ENCODE assay signal across 8 cellular contexts in genomic region chr22:38755155-38755910, GRCh38. TPM values are rescaled to one million over a fixed set of nuclear protein-coding genes. Genes with fewer than 3 reads are reported as not detected.
DNase-seq lines count a peak whose midpoint lies in the region; ATAC-seq and TF ChIP-seq lines count a peak whose summit lies in the region.

No MANE protein-coding gene starts in this region.

- peaks cover 52% of the 10 kb centered on the region for H3K4me1 ChIP-seq in DOHH2 (ENCODE audit: control insufficient read depth, low read length)

- no peaks in the 10 kb centered on the region for H3K9me2 ChIP-seq in DOHH2 (replicated peaks; ENCODE audit: control insufficient read depth, low read length)

- peak overlapping the region; percentile 86 for H3K4me3 ChIP-seq in DOHH2 (ENCODE audit: low read length)

- H3K27ac ChIP-seq in DOHH2 (ENCODE audit: low read depth, low read length): peak overlapping the region; percentile 70

- H3K4me2 ChIP-seq in DOHH2 (ENCODE audit: low read length): peak overlapping the region; percentile 90

- H3K36me3 Mint-ChIP-seq in IgD-negative memory B cell (peaks cover 10% of the 10 kb centered on the region), WTC11 (no peaks in the 10 kb centered on the region)

- H3K27me3 ChIP-seq in DOHH2 (ENCODE audit: control insufficient read depth, low read length): no peaks in the 10 kb centered on the region

- H3K79me2 ChIP-seq in DOHH2 (ENCODE audit: control insufficient read depth, low read length): peaks cover 33% of the 10 kb centered on the region

- H3F3A ChIP-seq in DOHH2 (ENCODE audit: control insufficient read depth, insufficient read depth): peaks cover 8% of the 10 kb centered on the region

- POLR2A ChIA-PET in WTC11 (lab: Charles Lee): no interaction called here

- ATAC-seq in GM21526 (IDR thresholded peaks at IDR 0.05; ENCODE audit: low FRiP score, unreplicated experiment): peak; percentile 32
- ATAC-seq in WTC11: peak; percentile 27

- H3K4me3 Mint-ChIP-seq in IgD-negative memory B cell (peak overlapping the region; percentile 96 to 99 (median 98)), WTC11 (peak overlapping the region; percentile 75)

- TF ChIP-seq CTCF in DOHH2 (IDR thresholded peaks at IDR 0.05; ENCODE audit: low read depth, low read length, poor library complexity, severe bottlenecking) (no peak), WTC11 (IDR thresholded peaks at IDR 0.05) (no peak)

- H3K9me3 Mint-ChIP-seq in IgD-negative memory B cell: no peaks in the 10 kb centered on the region
- H3K9me3 Mint-ChIP-seq in WTC11: no peaks in the 10 kb centered on the region

- CTCF ChIA-PET in WTC11 (lab: Charles Lee): interaction anchor here (1.3 to 2.5 kb wide), 5 partner anchors 11 to 30 kb away, joined by 5 to 17 read pairs (median 11); no protein-coding TSS in a partner anchor

- H3K9me3 ChIP-seq in DOHH2 (ENCODE audit: control insufficient read depth, insufficient read depth, low read length): no peaks in the 10 kb centered on the region

- H3K27me3 Mint-ChIP-seq in IgD-negative memory B cell (no peaks in the 10 kb centered on the region), WTC11 (ENCODE audit: low read depth) (peaks cover 11% of the 10 kb centered on the region)

- H4K20me1 ChIP-seq in DOHH2 (ENCODE audit: control insufficient read depth, insufficient read depth, low read depth, low read length): 0 out of 2 replicates have a peak, but pooled peaks cover 3% of the 10 kb centered on the region

- peak; percentile 72 for DNase-seq in WTC11 (ENCODE audit: low spot score)
- DNase-seq in dedifferentiated amniotic fluid mesenchymal stem cell (ENCODE audit: extremely low spot score): peak; percentile 36
- peak; percentile 92 for DNase-seq in kidney tubule cell (ENCODE audit: low spot score)
- DNase-seq in stimulated activated CD4-positive, alpha-beta T cell treated with anti-CD3 and anti-CD28 coated beads, Interleukin-15, amount 100 ng/mL, for 24 hours: peak; percentile 62
- DNase-seq in NCI-H524 (lab: John Stamatoyannopoulos, UW): no peak

- H3K4me1 Mint-ChIP-seq in IgD-negative memory B cell: peaks cover 51 to 53% (median 52%) of the 10 kb centered on the region in 3 donors
- peaks cover 19% of the 10 kb centered on the region for H3K4me1 Mint-ChIP-seq in WTC11

- peaks cover 38% of the 10 kb centered on the region for H3K36me3 ChIP-seq in DOHH2 (ENCODE audit: control insufficient read depth, low read length)

- H3K27ac Mint-ChIP-seq in IgD-negative memory B cell: peak overlapping the region; percentile 76 to 96 (median 92)
- H3K27ac Mint-ChIP-seq in WTC11: peak overlapping the region; percentile 64; the same call in 1 of the 2 replicates

TF ChIP-seq in WTC11, 78 proteins besides CTCF, POLR2A, EP300 and RAD21:
- TF ChIP-seq ARID4B (CRISPR knock-in tag; IDR thresholded peaks at IDR 0.05; ENCODE audit: borderline replicate concordance) (peak; percentile 34; the same call in 1 of the 2 replicates), ATF6 (CRISPR knock-in tag; IDR thresholded peaks at IDR 0.05) (no peak), GRHL2 (CRISPR knock-in tag; IDR thresholded peaks at IDR 0.05; ENCODE audit: insufficient replicate concordance, severe bottlenecking) (no peak), SP1 (CRISPR knock-in tag; conservative IDR thresholded peaks at IDR 0.05) (no peak), ZNF317 (CRISPR knock-in tag; IDR thresholded peaks at IDR 0.05; ENCODE audit: borderline replicate concordance, low read depth) (no peak), GABPB1 (CRISPR knock-in tag; IDR thresholded peaks at IDR 0.05) (peak; percentile 43), SOX15 (CRISPR knock-in tag; IDR thresholded peaks at IDR 0.05) (no peak), KAT7 (CRISPR knock-in tag; IDR thresholded peaks at IDR 0.05; ENCODE audit: borderline replicate concordance) (0 out of 2 replicates have a peak, but pooled peaks have one; percentile 27), E2F4 (CRISPR knock-in tag; IDR thresholded peaks at IDR 0.05; ENCODE audit: borderline replicate concordance, low read depth) (no peak), SMAD3 (CRISPR knock-in tag; IDR thresholded peaks at IDR 0.05; ENCODE audit: borderline replicate concordance) (no peak), JAZF1 (CRISPR knock-in tag; IDR thresholded peaks at IDR 0.05) (no peak), FOXP1 (CRISPR knock-in tag; IDR thresholded peaks at IDR 0.05; ENCODE audit: borderline replicate concordance) (no peak), HMGA2 (CRISPR knock-in tag; IDR thresholded peaks at IDR 0.05) (no peak), PREB (CRISPR knock-in tag; IDR thresholded peaks at IDR 0.05; ENCODE audit: borderline replicate concordance) (no peak)

RNA-seq across cellular contexts. Expression of gene SUN2, which starts 0.5 kb away (rescaled TPM):
- polyA plus RNA-seq in IgD-negative memory B cell: 206 TPM
- total RNA-seq in WTC11 (2021): 17.7 to 30.1 TPM (median 18.6 TPM) in 3 replicates

RNA-seq across cellular contexts. Expression of gene DNAL4, which starts 38.6 kb away (rescaled TPM):
- polyA plus RNA-seq in IgD-negative memory B cell: 9.0 TPM
- total RNA-seq in WTC11 (2021): 11.8 to 12.2 TPM (median 12.1 TPM) in 3 replicates

RNA-seq across cellular contexts. Expression of gene GTPBP1, which starts 49.6 kb away (rescaled TPM):
- 46.7 TPM for polyA plus RNA-seq in IgD-negative memory B cell
- 98.9 to 108 TPM (median 101 TPM) in 3 replicates for total RNA-seq in WTC11 (2021)

RNA-seq across cellular contexts. Expression of gene JOSD1, which starts 54.6 kb away (rescaled TPM):
- polyA plus RNA-seq in IgD-negative memory B cell: 5.4 TPM
- 22.2 to 26.2 TPM (median 24.5 TPM) in 3 replicates for total RNA-seq in WTC11 (2021)

Comparison
In these comparisons a context has a peak if more than half of its experiments do, and no peak if none do; other contexts are left out.
1. DNase-seq: peak in WTC11 (single experiment), dedifferentiated amniotic fluid mesenchymal stem cell (single experiment), kidney tubule cell (single experiment) and stimulated activated CD4-positive, alpha-beta T cell treated with anti-CD3 and anti-CD28 coated beads, Interleukin-15, amount 100 ng/mL, for 24 hours (single experiment); none in NCI-H524 (0 of 2).